Comparison of ENCODE assay signal across 8 cellular contexts in the genomic region with DNA sequence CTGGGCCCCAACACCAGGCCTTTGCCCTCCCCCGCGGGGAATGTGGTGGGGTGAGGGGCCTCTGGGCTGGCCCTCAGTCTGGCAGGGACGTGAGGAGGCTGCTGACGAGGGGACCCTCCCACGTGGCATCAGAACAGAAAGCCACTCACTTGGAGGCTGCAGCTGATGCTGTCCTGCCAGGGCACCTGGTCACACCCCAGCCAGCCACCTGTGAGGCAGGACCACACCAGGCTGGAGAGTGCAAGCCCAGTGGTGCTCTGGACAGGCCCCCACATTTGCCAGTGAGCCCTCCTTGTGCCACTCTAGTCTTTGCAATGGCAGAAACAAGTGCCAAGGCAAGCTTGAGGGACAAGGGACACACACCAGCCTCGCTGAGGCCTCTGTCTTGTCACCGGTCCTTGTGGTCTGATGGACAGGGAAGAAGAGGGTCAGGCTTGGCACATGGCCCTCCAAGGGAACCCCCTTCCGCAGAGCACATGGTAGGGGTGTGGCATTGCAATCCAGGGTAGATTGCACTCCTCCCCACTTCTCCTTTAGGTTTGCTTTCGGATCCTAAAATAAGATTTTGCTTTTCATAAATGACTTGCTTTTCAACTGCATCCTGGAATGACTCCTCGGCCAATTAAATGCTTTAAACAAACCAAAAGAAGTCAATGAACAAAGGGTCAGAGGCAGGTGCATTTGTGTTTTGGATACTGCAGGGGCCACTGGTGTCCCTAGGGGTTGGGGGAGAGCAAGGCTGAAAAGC.
DNase-seq lines count a peak whose midpoint lies in the region; ATAC-seq lines count a peak whose summit lies in the region.

No MANE protein-coding gene starts in this region.

- ATAC-seq in GM18498 (IDR thresholded peaks at IDR 0.05; ENCODE audit: unreplicated experiment) (peak; percentile 52), GM21381 (IDR thresholded peaks at IDR 0.05; ENCODE audit: unreplicated experiment) (peak; percentile 46), HG03521 (IDR thresholded peaks at IDR 0.05; ENCODE audit: unreplicated experiment) (peak; percentile 30)

- peak; percentile 84 for DNase-seq in germinal center (ENCODE audit: low spot score)
- no peak for DNase-seq in NCI-H446 (lab: John Stamatoyannopoulos, UW)
- DNase-seq in HPDE6-E6E7 (ENCODE audit: extremely low spot score): no peak
- DNase-seq in NK-92 treated with Interleukin-12 subunit alpha and Interleukin-12 subunit beta, amount 100 ng/mL, for 24 hours (lab: John Stamatoyannopoulos, UW): no peak
- no peak for DNase-seq in stimulated activated CD4-positive, alpha-beta T cell treated with anti-CD3 and anti-CD28 coated beads, Interleukin-4, amount 100 ng/mL, for 4 hours
